Comparison of ENCODE assay signal across 10 cellular contexts in genomic region chr9:104992696-104993095, GRCh38.
DNase-seq lines count a peak whose midpoint lies in the region; ATAC-seq and TF ChIP-seq lines count a peak whose summit lies in the region.
"Had no signal": no experiment of that assay in that cellular context is flagged by ENCODE, and none has a peak within 500 bp of the region (broad histone marks: within the 10 kb centered on the region; RNA-seq: fewer than 3 reads in every experiment).

No MANE protein-coding gene starts in this region.

- no peak for TF ChIP-seq POLR2A in thyroid gland (IDR thresholded peaks at IDR 0.05)

- in situ Hi-C loops in brain microvascular endothelial cell (cut with HindIII; ENCODE audit: low pct_ligation_motif_present, low sequenced_read_pairs), result no loop called here

- DNase-seq in NCI-H82 (lab: John Stamatoyannopoulos, UW) (peak; percentile 3), NCI-H82 treated with DMSO at 0.1 percent for 48 hours (lab: John Stamatoyannopoulos, UW; ENCODE audit: unreplicated experiment) (no peak), brain microvascular endothelial cell (peak; percentile 81), medulla oblongata (ENCODE audit: extremely low spot score) (peak; percentile 22), thyroid gland (no peak), GM20000 (ENCODE audit: low spot score) (no peak)
- no peak for DNase-seq in activated CD4-positive, alpha-beta memory T cell treated with anti-CD3 and anti-CD28 coated beads for 36 hours
- DNase-seq: ACHN; activated CD4-positive, CD25-positive, alpha-beta regulatory T cell treated with anti-CD3 and anti-CD28 coated beads, Interleukin-2, amount 50 U/mL, for 72 hours had no signal

- POLR2A ChIA-PET in activated CD4-positive, alpha-beta memory T cell treated with anti-CD3 and anti-CD28 coated beads for 36 hours (lab: Charles Lee), result interaction anchor here (0.6 kb wide), 1 partner anchor 130 kb away, joined by 3 read pairs; no protein-coding TSS in a partner anchor

- H3K9me3 Mint-ChIP-seq in activated CD4-positive, alpha-beta memory T cell treated with anti-CD3 and anti-CD28 coated beads for 36 hours, result no peaks in the 10 kb centered on the region

- H3K27ac ChIP-seq in brain microvascular endothelial cell, result peak overlapping the region; percentile 98
- H3K27ac ChIP-seq in thyroid gland, result peak overlapping the region in 2 of 3 donors; percentile 92 to 98

- H3K36me3 ChIP-seq in brain microvascular endothelial cell (replicated peaks) (no peaks in the 10 kb centered on the region), thyroid gland (no peaks in the 10 kb centered on the region)

- intact Hi-C loops in thyroid gland (cut with DNase I), result loop anchor here (10.0 kb wide), 2 partner anchors 68 to 72 kb away; partner anchors contain the start of gene ABCA1
- intact Hi-C loops in activated CD4-positive, alpha-beta memory T cell treated with anti-CD3 and anti-CD28 coated beads for 36 hours (cut with micrococcal nuclease), result loop anchor here (5.0 to 10.0 kb wide), 4 partner anchors 128 to 898 kb away; partner anchors contain the start of genes NIPSNAP3A and SMC2

- H3K4me3 ChIP-seq in brain microvascular endothelial cell (ENCODE audit: low read depth, low read length) (no peak overlapping the region), thyroid gland (replicated peaks in 1 of 3) (no peak overlapping the region)

- H3K4me1 ChIP-seq in thyroid gland, result peaks cover 36 to 37% of the 10 kb centered on the region in 2 donors

- CTCF ChIA-PET in activated CD4-positive, alpha-beta memory T cell treated with anti-CD3 and anti-CD28 coated beads for 36 hours (lab: Charles Lee), result interaction anchor here (2.3 kb wide), 1 partner anchor 66 kb away, joined by 8 read pairs; no protein-coding TSS in a partner anchor

- 66 to 73% methylated on average over 5 of the region's 5 CpGs for WGBS in thyroid gland, 2 donors

- peaks cover 23% of the 10 kb centered on the region for H3K27me3 Mint-ChIP-seq in activated CD4-positive, alpha-beta memory T cell treated with anti-CD3 and anti-CD28 coated beads for 36 hours

- no peaks in the 10 kb centered on the region for H3K9me3 ChIP-seq in thyroid gland

- H3K4me1 Mint-ChIP-seq in activated CD4-positive, alpha-beta memory T cell treated with anti-CD3 and anti-CD28 coated beads for 36 hours (ENCODE audit: low read depth), result peaks cover 32% of the 10 kb centered on the region

- ATAC-seq in HG03039 (IDR thresholded peaks at IDR 0.05; ENCODE audit: unreplicated experiment), result no peak

- no peaks in the 10 kb centered on the region for H3K36me3 Mint-ChIP-seq in activated CD4-positive, alpha-beta memory T cell treated with anti-CD3 and anti-CD28 coated beads for 36 hours

- TF ChIP-seq CTCF in brain microvascular endothelial cell (IDR thresholded peaks at IDR 0.05; ENCODE audit: low read depth, low read length, missing control alignments) (no peak), thyroid gland (IDR thresholded peaks at IDR 0.05) (no peak), GM20000 (IDR thresholded peaks at IDR 0.05; ENCODE audit: extremely low read depth, missing control alignments) (no peak)

- H3K27ac Mint-ChIP-seq in activated CD4-positive, alpha-beta memory T cell treated with anti-CD3 and anti-CD28 coated beads for 36 hours, result no peak overlapping the region

- H3K4me3 Mint-ChIP-seq in activated CD4-positive, alpha-beta memory T cell treated with anti-CD3 and anti-CD28 coated beads for 36 hours, result no peak overlapping the region

- H3K27me3 ChIP-seq in brain microvascular endothelial cell (replicated peaks) (no peaks in the 10 kb centered on the region), thyroid gland (no peaks in the 10 kb centered on the region)

Comparison
In these comparisons a context has a peak if more than half of its experiments do, and no peak if none do; other contexts are left out.
1. DNase-seq: peak in NCI-H82 (single experiment), brain microvascular endothelial cell (single experiment) and medulla oblongata (single experiment); none in NCI-H82 treated with DMSO at 0.1 percent for 48 hours (single experiment), thyroid gland (0 of 2), GM20000 (single experiment) and activated CD4-positive, alpha-beta memory T cell treated with anti-CD3 and anti-CD28 coated beads for 36 hours (single experiment).